In the genomic region with DNA sequence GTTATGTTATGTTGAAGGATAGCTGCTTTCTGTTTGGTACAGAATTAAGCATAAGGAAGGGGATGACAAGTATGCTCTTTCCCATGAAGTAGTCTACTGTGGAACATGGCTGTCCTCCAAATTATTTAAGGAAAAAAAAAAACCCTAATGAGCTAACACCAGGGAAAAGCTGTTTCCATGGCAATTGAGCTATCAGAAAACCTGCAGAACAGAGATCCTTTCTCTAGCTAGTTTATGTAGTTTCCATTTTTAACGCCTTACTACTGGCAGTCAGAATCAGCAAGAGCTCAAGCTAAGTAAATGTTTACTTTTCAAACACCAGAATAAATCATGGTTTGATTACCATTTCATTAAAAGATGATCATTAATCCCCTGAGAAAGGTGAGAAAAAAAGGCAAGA, we compare ENCODE assay signal across 18 cellular contexts.
"Had no signal": no experiment of that assay in that cellular context is flagged by ENCODE, and none has a peak within 500 bp of the region (broad histone marks: within the 10 kb centered on the region; RNA-seq: fewer than 3 reads in every experiment).

No MANE protein-coding gene starts in this region.

- H3K27me3 ChIP-seq: heart left ventricle, thyroid gland had no signal

- H3K4me1 ChIP-seq: thyroid gland had no signal

- DNase-seq: activated CD4-positive, alpha-beta T cell treated with anti-CD3 and anti-CD28 coated beads, Interleukin-2, amount 10 ng/mL, durations not matched to agents 24 days and 14 days; activated gamma-delta T cell treated with Interleukin-2 at 50 U/mL for 16 hours; activated T-cell treated with anti-CD3 and anti-CD28 coated beads, Interleukin-2, amount 50 U/mL, for 1 hour; aorta; cerebellar nuclear complex; heart left ventricle; left colon; mesenchymal stem cell; mucosa of descending colon; nephron progenitor cell; nucleus accumbens; right cardiac atrium; stimulated activated CD4-positive, alpha-beta T cell treated with anti-CD3 and anti-CD28 coated beads, Interleukin-12 subunit alpha, Interleukin-12 subunit beta, amount 100 ng/mL, for 4 hours; stimulated activated CD4-positive, alpha-beta T cell treated with anti-CD3 and anti-CD28 coated beads, Interleukin-4, amount 100 ng/mL, for 4 hours; stimulated activated naive CD8-positive, alpha-beta T cell treated with anti-CD3 and anti-CD28 coated beads, Interleukin-15, Interleukin-2, amounts not matched to agents 100 U/mL and 50 U/mL, for 24 hours; T-cell; thyroid gland had no signal

- H3K27ac ChIP-seq: heart left ventricle, thyroid gland, VCaP had no signal

- H3K4me3 ChIP-seq: heart left ventricle, mucosa of descending colon, thyroid gland had no signal

- H3K9me3 ChIP-seq: mucosa of descending colon, thyroid gland had no signal

- H3K36me3 ChIP-seq: heart left ventricle, thyroid gland had no signal
